ENCODE assay signal across 1 cellular context in the genomic region with DNA sequence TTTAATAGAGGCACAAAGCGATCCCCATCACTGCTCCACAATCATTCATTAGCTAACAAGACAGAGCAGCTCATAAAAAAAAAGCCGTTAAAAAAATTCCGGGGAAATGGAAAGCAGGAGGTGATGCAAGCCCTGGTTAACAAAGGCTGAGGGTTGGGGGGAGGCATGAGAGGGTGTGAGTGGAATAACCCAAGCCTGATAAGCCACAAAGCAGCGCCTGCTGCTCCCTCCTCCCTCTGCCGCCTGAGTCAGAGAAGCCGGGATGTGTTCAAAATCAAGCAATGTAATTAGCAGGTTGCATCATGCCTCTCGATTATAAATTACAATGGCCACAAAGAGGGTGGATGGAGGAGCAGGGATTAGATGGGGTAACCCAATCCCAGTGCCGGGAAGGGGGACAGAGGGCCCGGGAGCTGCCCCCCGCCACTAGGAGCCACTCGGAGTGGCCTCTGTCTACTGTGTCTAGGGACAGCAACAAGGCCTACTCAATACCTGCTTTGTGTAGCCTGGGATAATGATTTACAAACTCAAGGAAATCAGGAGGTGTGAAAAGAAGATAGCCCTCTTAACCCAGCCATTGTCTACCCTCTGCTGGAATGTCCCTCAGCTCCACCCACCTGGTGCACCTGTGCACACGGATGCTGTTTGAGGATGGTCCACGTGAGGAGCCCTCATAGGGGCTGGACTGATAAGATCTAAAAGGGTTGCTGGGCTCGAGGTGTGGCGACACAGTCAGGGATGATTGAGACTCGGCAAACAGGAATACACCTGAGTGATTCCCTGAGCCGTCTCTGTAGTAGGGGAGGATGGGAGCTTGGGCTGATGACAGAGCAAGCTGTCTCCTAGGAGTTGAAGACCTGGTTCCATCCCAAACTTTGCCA.
A peak's percentile ranks its signal among the peaks of the same experiment; 100 is the strongest.
TF ChIP-seq lines count a peak whose summit lies in the region.

No MANE protein-coding gene starts in this region.

TF ChIP-seq in K562, 482 proteins besides CTCF, POLR2A, EP300 and RAD21 (continued from another document and continues in another):
- TF ChIP-seq, protein P1, sequence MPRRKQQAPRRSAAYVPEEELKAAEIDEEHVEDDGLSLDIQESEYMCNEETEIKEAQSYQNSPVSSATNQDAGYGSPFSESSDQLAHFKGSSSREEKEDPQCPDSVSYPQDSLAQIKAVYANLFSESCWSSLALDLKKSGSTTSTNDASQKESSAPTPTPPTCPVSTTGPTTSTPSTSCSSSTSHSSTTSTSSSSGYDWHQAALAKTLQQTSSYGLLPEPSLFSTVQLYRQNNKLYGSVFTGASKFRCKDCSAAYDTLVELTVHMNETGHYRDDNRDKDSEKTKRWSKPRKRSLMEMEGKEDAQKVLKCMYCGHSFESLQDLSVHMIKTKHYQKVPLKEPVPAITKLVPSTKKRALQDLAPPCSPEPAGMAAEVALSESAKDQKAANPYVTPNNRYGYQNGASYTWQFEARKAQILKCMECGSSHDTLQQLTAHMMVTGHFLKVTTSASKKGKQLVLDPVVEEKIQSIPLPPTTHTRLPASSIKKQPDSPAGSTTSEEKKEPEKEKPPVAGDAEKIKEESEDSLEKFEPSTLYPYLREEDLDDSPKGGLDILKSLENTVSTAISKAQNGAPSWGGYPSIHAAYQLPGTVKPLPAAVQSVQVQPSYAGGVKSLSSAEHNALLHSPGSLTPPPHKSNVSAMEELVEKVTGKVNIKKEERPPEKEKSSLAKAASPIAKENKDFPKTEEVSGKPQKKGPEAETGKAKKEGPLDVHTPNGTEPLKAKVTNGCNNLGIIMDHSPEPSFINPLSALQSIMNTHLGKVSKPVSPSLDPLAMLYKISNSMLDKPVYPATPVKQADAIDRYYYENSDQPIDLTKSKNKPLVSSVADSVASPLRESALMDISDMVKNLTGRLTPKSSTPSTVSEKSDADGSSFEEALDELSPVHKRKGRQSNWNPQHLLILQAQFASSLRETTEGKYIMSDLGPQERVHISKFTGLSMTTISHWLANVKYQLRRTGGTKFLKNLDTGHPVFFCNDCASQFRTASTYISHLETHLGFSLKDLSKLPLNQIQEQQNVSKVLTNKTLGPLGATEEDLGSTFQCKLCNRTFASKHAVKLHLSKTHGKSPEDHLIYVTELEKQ (CRISPR knock-in tag; IDR thresholded peaks at IDR 0.05) = peak; percentile 51; the same call in 1 of the 2 replicates
- TF ChIP-seq, protein P2, sequence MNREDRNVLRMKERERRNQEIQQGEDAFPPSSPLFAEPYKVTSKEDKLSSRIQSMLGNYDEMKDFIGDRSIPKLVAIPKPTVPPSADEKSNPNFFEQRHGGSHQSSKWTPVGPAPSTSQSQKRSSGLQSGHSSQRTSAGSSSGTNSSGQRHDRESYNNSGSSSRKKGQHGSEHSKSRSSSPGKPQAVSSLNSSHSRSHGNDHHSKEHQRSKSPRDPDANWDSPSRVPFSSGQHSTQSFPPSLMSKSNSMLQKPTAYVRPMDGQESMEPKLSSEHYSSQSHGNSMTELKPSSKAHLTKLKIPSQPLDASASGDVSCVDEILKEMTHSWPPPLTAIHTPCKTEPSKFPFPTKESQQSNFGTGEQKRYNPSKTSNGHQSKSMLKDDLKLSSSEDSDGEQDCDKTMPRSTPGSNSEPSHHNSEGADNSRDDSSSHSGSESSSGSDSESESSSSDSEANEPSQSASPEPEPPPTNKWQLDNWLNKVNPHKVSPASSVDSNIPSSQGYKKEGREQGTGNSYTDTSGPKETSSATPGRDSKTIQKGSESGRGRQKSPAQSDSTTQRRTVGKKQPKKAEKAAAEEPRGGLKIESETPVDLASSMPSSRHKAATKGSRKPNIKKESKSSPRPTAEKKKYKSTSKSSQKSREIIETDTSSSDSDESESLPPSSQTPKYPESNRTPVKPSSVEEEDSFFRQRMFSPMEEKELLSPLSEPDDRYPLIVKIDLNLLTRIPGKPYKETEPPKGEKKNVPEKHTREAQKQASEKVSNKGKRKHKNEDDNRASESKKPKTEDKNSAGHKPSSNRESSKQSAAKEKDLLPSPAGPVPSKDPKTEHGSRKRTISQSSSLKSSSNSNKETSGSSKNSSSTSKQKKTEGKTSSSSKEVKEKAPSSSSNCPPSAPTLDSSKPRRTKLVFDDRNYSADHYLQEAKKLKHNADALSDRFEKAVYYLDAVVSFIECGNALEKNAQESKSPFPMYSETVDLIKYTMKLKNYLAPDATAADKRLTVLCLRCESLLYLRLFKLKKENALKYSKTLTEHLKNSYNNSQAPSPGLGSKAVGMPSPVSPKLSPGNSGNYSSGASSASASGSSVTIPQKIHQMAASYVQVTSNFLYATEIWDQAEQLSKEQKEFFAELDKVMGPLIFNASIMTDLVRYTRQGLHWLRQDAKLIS (CRISPR knock-in tag; IDR thresholded peaks at IDR 0.05) = no peak
- TF ChIP-seq IRF2 (CRISPR knock-in tag; IDR thresholded peaks at IDR 0.05) (no peak), MECOM (CRISPR knock-in tag; IDR thresholded peaks at IDR 0.05) (peak; percentile 88), SIN3B (IDR thresholded peaks at IDR 0.05; ENCODE audit: low read depth) (no peak), ELF4 (CRISPR knock-in tag; IDR thresholded peaks at IDR 0.05) (peak; percentile 21; the same call in 1 of the 2 replicates), POLR2AphosphoS2 (IDR thresholded peaks at IDR 0.05; ENCODE audit: low read length) (no peak; the same call in 1 of the 2 replicates), DPF2 (IDR thresholded peaks at IDR 0.05) (peak; percentile 89), MEIS2 (IDR thresholded peaks at IDR 0.05; ENCODE audit: partially characterized antibody) (peak; percentile 83), ZNF780A (CRISPR knock-in tag; IDR thresholded peaks at IDR 0.05) (no peak), CCNT2 (IDR thresholded peaks at IDR 0.05; ENCODE audit: borderline replicate concordance, extremely low read depth, insufficient read length, low read depth, low read length) (peak; percentile 91), SMAD1 (IDR thresholded peaks at IDR 0.05; ENCODE audit: low read depth, low read length, partially characterized antibody) (peak; percentile 73), ARID1B (IDR thresholded peaks at IDR 0.05) (peak; percentile 87), ARID2 (IDR thresholded peaks at IDR 0.05) (no peak), MCM5 (IDR thresholded peaks at IDR 0.05; ENCODE audit: low read depth) (no peak), NFIC (IDR thresholded peaks at IDR 0.05) (peak; percentile 43; the same call in 1 of the 2 replicates), NRF1 (conservative IDR thresholded peaks at IDR 0.05 in 1 of 2, IDR thresholded peaks at IDR 0.05 in 1 of 2) (peak; percentile 54 to 59), ZNF239 (CRISPR knock-in tag; IDR thresholded peaks at IDR 0.05) (peak; percentile 72), ZNF282 (CRISPR knock-in tag; IDR thresholded peaks at IDR 0.05) (no peak), CHD4 (IDR thresholded peaks at IDR 0.05; ENCODE audit: insufficient read depth, insufficient replicate concordance, low read depth, low read length, poor library complexity, severe bottlenecking) (no peak), ZZZ3 (IDR thresholded peaks at IDR 0.05) (no peak), CBX1 (IDR thresholded peaks at IDR 0.05; ENCODE audit: low read depth) (no peak), ZNF436 (CRISPR knock-in tag; IDR thresholded peaks at IDR 0.05) (no peak), GATAD2A (IDR thresholded peaks at IDR 0.05) (peak; percentile 87), FOXJ3 (CRISPR knock-in tag; IDR thresholded peaks at IDR 0.05) (no peak), THRAP3 (IDR thresholded peaks at IDR 0.05; ENCODE audit: borderline replicate concordance) (no peak), RBM22 (IDR thresholded peaks at IDR 0.05; ENCODE audit: low read depth, low read length, poor library complexity, severe bottlenecking) (no peak)
- TF ChIP-seq, protein P3, sequence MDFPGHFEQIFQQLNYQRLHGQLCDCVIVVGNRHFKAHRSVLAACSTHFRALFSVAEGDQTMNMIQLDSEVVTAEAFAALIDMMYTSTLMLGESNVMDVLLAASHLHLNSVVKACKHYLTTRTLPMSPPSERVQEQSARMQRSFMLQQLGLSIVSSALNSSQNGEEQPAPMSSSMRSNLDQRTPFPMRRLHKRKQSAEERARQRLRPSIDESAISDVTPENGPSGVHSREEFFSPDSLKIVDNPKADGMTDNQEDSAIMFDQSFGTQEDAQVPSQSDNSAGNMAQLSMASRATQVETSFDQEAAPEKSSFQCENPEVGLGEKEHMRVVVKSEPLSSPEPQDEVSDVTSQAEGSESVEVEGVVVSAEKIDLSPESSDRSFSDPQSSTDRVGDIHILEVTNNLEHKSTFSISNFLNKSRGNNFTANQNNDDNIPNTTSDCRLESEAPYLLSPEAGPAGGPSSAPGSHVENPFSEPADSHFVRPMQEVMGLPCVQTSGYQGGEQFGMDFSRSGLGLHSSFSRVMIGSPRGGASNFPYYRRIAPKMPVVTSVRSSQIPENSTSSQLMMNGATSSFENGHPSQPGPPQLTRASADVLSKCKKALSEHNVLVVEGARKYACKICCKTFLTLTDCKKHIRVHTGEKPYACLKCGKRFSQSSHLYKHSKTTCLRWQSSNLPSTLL (IDR thresholded peaks at IDR 0.05) = no peak
- TF ChIP-seq, protein P4, sequence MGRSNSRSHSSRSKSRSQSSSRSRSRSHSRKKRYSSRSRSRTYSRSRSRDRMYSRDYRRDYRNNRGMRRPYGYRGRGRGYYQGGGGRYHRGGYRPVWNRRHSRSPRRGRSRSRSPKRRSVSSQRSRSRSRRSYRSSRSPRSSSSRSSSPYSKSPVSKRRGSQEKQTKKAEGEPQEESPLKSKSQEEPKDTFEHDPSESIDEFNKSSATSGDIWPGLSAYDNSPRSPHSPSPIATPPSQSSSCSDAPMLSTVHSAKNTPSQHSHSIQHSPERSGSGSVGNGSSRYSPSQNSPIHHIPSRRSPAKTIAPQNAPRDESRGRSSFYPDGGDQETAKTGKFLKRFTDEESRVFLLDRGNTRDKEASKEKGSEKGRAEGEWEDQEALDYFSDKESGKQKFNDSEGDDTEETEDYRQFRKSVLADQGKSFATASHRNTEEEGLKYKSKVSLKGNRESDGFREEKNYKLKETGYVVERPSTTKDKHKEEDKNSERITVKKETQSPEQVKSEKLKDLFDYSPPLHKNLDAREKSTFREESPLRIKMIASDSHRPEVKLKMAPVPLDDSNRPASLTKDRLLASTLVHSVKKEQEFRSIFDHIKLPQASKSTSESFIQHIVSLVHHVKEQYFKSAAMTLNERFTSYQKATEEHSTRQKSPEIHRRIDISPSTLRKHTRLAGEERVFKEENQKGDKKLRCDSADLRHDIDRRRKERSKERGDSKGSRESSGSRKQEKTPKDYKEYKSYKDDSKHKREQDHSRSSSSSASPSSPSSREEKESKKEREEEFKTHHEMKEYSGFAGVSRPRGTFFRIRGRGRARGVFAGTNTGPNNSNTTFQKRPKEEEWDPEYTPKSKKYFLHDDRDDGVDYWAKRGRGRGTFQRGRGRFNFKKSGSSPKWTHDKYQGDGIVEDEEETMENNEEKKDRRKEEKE (IDR thresholded peaks at IDR 0.05; ENCODE audit: borderline replicate concordance in 1 of 2, control insufficient read depth in 1 of 2, low read depth in 2 of 2, low read length in 1 of 2) = no peak
- TF ChIP-seq, protein P5, sequence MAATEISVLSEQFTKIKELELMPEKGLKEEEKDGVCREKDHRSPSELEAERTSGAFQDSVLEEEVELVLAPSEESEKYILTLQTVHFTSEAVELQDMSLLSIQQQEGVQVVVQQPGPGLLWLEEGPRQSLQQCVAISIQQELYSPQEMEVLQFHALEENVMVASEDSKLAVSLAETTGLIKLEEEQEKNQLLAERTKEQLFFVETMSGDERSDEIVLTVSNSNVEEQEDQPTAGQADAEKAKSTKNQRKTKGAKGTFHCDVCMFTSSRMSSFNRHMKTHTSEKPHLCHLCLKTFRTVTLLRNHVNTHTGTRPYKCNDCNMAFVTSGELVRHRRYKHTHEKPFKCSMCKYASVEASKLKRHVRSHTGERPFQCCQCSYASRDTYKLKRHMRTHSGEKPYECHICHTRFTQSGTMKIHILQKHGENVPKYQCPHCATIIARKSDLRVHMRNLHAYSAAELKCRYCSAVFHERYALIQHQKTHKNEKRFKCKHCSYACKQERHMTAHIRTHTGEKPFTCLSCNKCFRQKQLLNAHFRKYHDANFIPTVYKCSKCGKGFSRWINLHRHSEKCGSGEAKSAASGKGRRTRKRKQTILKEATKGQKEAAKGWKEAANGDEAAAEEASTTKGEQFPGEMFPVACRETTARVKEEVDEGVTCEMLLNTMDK (IDR thresholded peaks at IDR 0.05; ENCODE audit: borderline replicate concordance, insufficient read depth, low read depth, low read length, poor library complexity, severe bottlenecking) = no peak
- TF ChIP-seq, protein P6, sequence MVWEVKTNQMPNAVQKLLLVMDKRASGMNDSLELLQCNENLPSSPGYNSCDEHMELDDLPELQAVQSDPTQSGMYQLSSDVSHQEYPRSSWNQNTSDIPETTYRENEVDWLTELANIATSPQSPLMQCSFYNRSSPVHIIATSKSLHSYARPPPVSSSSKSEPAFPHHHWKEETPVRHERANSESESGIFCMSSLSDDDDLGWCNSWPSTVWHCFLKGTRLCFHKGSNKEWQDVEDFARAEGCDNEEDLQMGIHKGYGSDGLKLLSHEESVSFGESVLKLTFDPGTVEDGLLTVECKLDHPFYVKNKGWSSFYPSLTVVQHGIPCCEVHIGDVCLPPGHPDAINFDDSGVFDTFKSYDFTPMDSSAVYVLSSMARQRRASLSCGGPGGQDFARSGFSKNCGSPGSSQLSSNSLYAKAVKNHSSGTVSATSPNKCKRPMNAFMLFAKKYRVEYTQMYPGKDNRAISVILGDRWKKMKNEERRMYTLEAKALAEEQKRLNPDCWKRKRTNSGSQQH (CRISPR knock-in tag; IDR thresholded peaks at IDR 0.05) = 0 out of 2 replicates have a peak, but pooled peaks have one; percentile 20
- TF ChIP-seq, protein P7, sequence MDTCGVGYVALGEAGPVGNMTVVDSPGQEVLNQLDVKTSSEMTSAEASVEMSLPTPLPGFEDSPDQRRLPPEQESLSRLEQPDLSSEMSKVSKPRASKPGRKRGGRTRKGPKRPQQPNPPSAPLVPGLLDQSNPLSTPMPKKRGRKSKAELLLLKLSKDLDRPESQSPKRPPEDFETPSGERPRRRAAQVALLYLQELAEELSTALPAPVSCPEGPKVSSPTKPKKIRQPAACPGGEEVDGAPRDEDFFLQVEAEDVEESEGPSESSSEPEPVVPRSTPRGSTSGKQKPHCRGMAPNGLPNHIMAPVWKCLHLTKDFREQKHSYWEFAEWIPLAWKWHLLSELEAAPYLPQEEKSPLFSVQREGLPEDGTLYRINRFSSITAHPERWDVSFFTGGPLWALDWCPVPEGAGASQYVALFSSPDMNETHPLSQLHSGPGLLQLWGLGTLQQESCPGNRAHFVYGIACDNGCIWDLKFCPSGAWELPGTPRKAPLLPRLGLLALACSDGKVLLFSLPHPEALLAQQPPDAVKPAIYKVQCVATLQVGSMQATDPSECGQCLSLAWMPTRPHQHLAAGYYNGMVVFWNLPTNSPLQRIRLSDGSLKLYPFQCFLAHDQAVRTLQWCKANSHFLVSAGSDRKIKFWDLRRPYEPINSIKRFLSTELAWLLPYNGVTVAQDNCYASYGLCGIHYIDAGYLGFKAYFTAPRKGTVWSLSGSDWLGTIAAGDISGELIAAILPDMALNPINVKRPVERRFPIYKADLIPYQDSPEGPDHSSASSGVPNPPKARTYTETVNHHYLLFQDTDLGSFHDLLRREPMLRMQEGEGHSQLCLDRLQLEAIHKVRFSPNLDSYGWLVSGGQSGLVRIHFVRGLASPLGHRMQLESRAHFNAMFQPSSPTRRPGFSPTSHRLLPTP (IDR thresholded peaks at IDR 0.05; ENCODE audit: borderline replicate concordance, extremely low read depth, insufficient read length) = no peak
